Comparison of ENCODE assay signal across 8 cellular contexts in genomic region chr3:171460226-171461086, GRCh38. TPM values are rescaled to one million over a fixed set of nuclear protein-coding genes. Genes with fewer than 3 reads are reported as not detected.
DNase-seq lines count a peak whose midpoint lies in the region; ATAC-seq, FAIRE-seq and TF ChIP-seq lines count a peak whose summit lies in the region.

TSS of gene TNIK (minus strand) at chr3:171460405. CDS start at chr3:171460063, 342 bp downstream.

- ATAC-seq in HG02759 (IDR thresholded peaks at IDR 0.05; ENCODE audit: unreplicated experiment), result peak; percentile 81
- ATAC-seq in right cardiac atrium, result peak; percentile 98
- peak; percentile 94 for ATAC-seq in aorta (ENCODE audit: low FRiP score)

- peak within 1 kb of the TSS; percentile 70 for H3K4me3 ChIP-seq in right cardiac atrium (ENCODE audit: low read length)
- peak within 1 kb of the TSS; percentile 93 for H3K4me3 ChIP-seq in rectal smooth muscle tissue (ENCODE audit: low read length)
- H3K4me3 ChIP-seq in aorta (ENCODE audit: low read length in 2 of 2), result peak within 1 kb of the TSS; percentile 68 to 87

- intact Hi-C loops in right cardiac atrium (cut with DNase I) (loop anchor here in 2 of 4 donors (10.0 kb wide), 3 partner anchors 94 to 276 kb away; no protein-coding TSS in a partner anchor), aorta (cut with DNase I) (loop anchor here in 1 of 2 donors (5.0 kb wide), 1 partner anchor 273 kb away; no protein-coding TSS in a partner anchor)

- H3K36me3 ChIP-seq in rectal smooth muscle tissue (ENCODE audit: control insufficient read depth, insufficient read depth, low read length) (no peaks in the 10 kb centered on the region), aorta (ENCODE audit: control insufficient read depth in 1 of 2, insufficient read depth in 2 of 2, low read length in 1 of 2) (no peaks in the 10 kb centered on the region)

- H3K9me3 ChIP-seq in right cardiac atrium (ENCODE audit: control insufficient read depth, low read length) (no peaks in the 10 kb centered on the region), aorta (ENCODE audit: control insufficient read depth, low read length) (no peaks in the 10 kb centered on the region)

- peak; percentile 95 for FAIRE-seq in GM12892 (lab: Jason Lieb, UNC)

- H3K9ac ChIP-seq in rectal smooth muscle tissue (ENCODE audit: low read length), result peak within 1 kb of the TSS; percentile 55

- H3K27ac ChIP-seq in right cardiac atrium (ENCODE audit: low read length) (peak within 1 kb of the TSS; percentile 40), rectal smooth muscle tissue (ENCODE audit: low read depth, low read length) (peak within 1 kb of the TSS; percentile 82), aorta (ENCODE audit: low read depth in 1 of 2, low read length in 2 of 2) (no peak within 1 kb of the TSS)

- H3K4me1 ChIP-seq in right cardiac atrium (ENCODE audit: control insufficient read depth, insufficient read depth, low read length) (peaks cover 3% of the 10 kb centered on the region), rectal smooth muscle tissue (ENCODE audit: control insufficient read depth, insufficient read depth, low read length) (peaks cover 8% of the 10 kb centered on the region), aorta (ENCODE audit: control insufficient read depth in 1 of 2, insufficient read depth in 2 of 2, low read length in 2 of 2) (peaks cover 0 to 3% of the 10 kb centered on the region in 2 donors)

- TF ChIP-seq POLR2A in GM12892 (IDR thresholded peaks at IDR 0.05; ENCODE audit: low read depth, low read length), result peak; percentile 78

- WGBS in right cardiac atrium, result under 1% methylated on average over 66 of the region's 66 CpGs
- WGBS in aorta, 2 donors, result 0% methylated on average over 63 to 66 of the region's 66 CpGs

- DNase-seq in GM12892 (ENCODE audit: insufficient read length) (peak; percentile 78), NCI-H1436 (lab: John Stamatoyannopoulos, UW) (peak; percentile 90), T-helper 2 cell (peak; percentile 86 to 97 (median 91)), anterior cingulate cortex (lab: John Stamatoyannopoulos, UW) (peak; percentile 48 to 97 (median 92)), right cardiac atrium (peak; percentile 91 to 97 (median 96)), aorta (peak; percentile 96)

- H3K27me3 ChIP-seq in right cardiac atrium (ENCODE audit: control insufficient read depth, insufficient read depth) (no peaks in the 10 kb centered on the region), rectal smooth muscle tissue (ENCODE audit: control insufficient read depth, insufficient read depth, low read length) (no peaks in the 10 kb centered on the region), aorta (ENCODE audit: control insufficient read depth in 1 of 2, insufficient read depth in 2 of 2, low read length in 1 of 2) (no peaks in the 10 kb centered on the region)

RNA-seq across cellular contexts. Expression of gene TNIK, which starts in this region (rescaled TPM):
- polyA plus RNA-seq in GM12892 (2012; ENCODE audit: missing spikeins), result 30.6 TPM
- total RNA-seq in right cardiac atrium (10 to 100 TPM; 17.1 to 27.4 (median 22.8) TPM), aorta (10 to 100 TPM; 11.3 to 14.6 TPM)
- polyA plus RNA-seq in right cardiac atrium (8.1 TPM), aorta (1 to 10 TPM; 4.7 to 6.3 TPM)

Comparison
In these comparisons a context has a peak if more than half of its experiments do, and no peak if none do; other contexts are left out.
1. H3K27ac ChIP-seq: peak in right cardiac atrium (single experiment) and rectal smooth muscle tissue (single experiment); none in aorta (0 of 2).
2. Peak in every context shown above with its lines, with median percentiles within 50 percentile points of each other: DNase-seq, ATAC-seq and H3K4me3 ChIP-seq.